In genomic region chr21:43812957-43813730, GRCh38 we compare ENCODE assay signal across 1 cellular context.
TF ChIP-seq lines count a peak whose summit lies in the region.

No MANE protein-coding gene starts in this region.

TF ChIP-seq in K562, 482 proteins besides CTCF, POLR2A, EP300 and RAD21:
- TF ChIP-seq FOXM1 (IDR thresholded peaks at IDR 0.05; ENCODE audit: low read depth) (no peak), FOXM1 (CRISPR knock-in tag; IDR thresholded peaks at IDR 0.05; ENCODE audit: low read depth) (no peak), POLR2G (IDR thresholded peaks at IDR 0.05; ENCODE audit: low read depth, low read length) (peak; percentile 55)
